21 cellular contexts compared by ENCODE assay signal in the genomic region with DNA sequence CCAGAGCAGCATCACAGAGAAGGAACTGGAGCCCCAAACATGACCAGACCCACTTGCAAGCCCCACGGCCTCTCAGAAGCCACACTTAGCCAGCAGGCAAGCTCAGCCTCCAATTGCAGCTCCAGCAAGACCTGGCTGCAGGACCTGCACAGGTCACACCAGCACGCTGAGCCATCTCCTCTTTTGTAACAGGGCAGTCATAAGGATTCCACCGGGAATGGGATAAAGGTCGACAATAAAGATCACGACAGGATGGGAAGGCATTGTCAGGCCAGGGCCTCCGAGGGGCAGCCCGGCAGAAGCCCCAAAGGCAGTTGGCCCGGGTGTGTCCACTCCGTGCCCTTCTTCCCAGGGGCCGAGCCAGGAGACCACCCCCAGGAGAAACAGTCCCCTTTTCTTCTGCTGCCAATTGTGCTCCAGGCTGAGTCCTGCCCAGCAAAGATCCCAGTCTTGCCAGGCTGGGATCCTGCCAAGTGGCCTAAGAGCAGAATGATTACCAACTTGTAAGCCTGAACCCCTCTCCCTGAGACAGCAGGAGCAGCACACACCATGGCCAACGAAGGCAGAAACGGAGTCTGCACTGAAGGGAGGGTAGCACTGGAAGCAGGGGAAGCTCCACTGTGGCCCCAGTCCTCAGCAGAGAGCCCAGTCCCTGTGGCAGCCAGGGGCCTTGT. TPM values are rescaled to one million over a fixed set of nuclear protein-coding genes. Genes with fewer than 3 reads are reported as not detected.
A peak's percentile ranks its signal among the peaks of the same experiment; 100 is the strongest.
DNase-seq lines count a peak whose midpoint lies in the region; ATAC-seq and TF ChIP-seq lines count a peak whose summit lies in the region.
"Had no signal": no experiment of that assay in that cellular context is flagged by ENCODE, and none has a peak within 500 bp of the region (broad histone marks: within the 10 kb centered on the region; RNA-seq: fewer than 3 reads in every experiment).

No MANE protein-coding gene starts in this region.

- H3K9me3 ChIP-seq in right cardiac atrium (ENCODE audit: control insufficient read depth, low read length), result no peaks in the 10 kb centered on the region
- no peaks in the 10 kb centered on the region for H3K9me3 ChIP-seq in lower lobe of right lung
- H3K9me3 ChIP-seq: psoas muscle had no signal

- in situ Hi-C loops in SK-MEL-5 (cut with HindIII; ENCODE audit: low pct_unique_long_range_greater_than_20kb, low sequenced_read_pairs), result no loop called here

- H3K4me1 ChIP-seq in right cardiac atrium (ENCODE audit: control insufficient read depth, insufficient read depth, low read length) (peaks cover 3% of the 10 kb centered on the region), lower lobe of right lung (no peaks in the 10 kb centered on the region)
- H3K4me1 ChIP-seq: neural progenitor cell had no signal

- H3K27me3 ChIP-seq in right cardiac atrium (ENCODE audit: control insufficient read depth, insufficient read depth), result no peaks in the 10 kb centered on the region
- no peaks in the 10 kb centered on the region for H3K27me3 ChIP-seq in lower lobe of right lung (ENCODE audit: low read depth)
- H3K27me3 ChIP-seq: brain microvascular endothelial cell, neural progenitor cell had no signal

- no peak for TF ChIP-seq CTCF in fibroblast of villous mesenchyme (IDR thresholded peaks at IDR 0.05; ENCODE audit: insufficient read depth, low read depth, low read length)
- no peak for TF ChIP-seq CTCF in lower lobe of right lung (IDR thresholded peaks at IDR 0.05)
- TF ChIP-seq CTCF in RWPE1 (conservative IDR thresholded peaks at IDR 0.05; ENCODE audit: low read depth), result no peak

- 88% methylated on average over 12 of the region's 12 CpGs for WGBS in right cardiac atrium

- ATAC-seq in right cardiac atrium, result no peak
- no peak for ATAC-seq in left cardiac atrium
- ATAC-seq in lower lobe of right lung, result no peak
- ATAC-seq: WTC11 had no signal

- DNase-seq in right cardiac atrium (peak in 2 of 3 donors; percentile 11 to 16), left cardiac atrium (no peak), SK-MEL-5 (ENCODE audit: low read depth, low spot score) (peak; percentile 19), fibroblast of villous mesenchyme (ENCODE audit: low read depth) (peak; percentile 38), AML-193 (lab: John Stamatoyannopoulos, UW) (no peak), lower lobe of right lung (no peak), activated gamma-delta T cell treated with Interleukin-2 at 50 U/mL for 16 hours (no peak), RWPE1 (ENCODE audit: low spot score) (no peak)
- DNase-seq: activated CD4-positive, alpha-beta memory T cell treated with anti-CD3 and anti-CD28 coated beads, Interleukin-2, amount 10 ng/mL, durations not matched to agents 7 days and 5 days; activated effector memory CD4-positive, alpha-beta T cell treated with Interleukin-2 at 50 U/mL for 16 hours; brain microvascular endothelial cell; effector CD8-positive, alpha-beta T cell; MM.1S; NCI-H1436; psoas muscle; stimulated activated naive CD4-positive, alpha-beta T cell had no signal

- POLR2A ChIA-PET in RWPE1 (lab: Yijun Ruan, JAX; ENCODE audit: low non-redundant PET), result no interaction called here

- H3K4me3 ChIP-seq in right cardiac atrium (ENCODE audit: low read length) (no peak overlapping the region), fibroblast of villous mesenchyme (ENCODE audit: low read depth, low read length) (no peak overlapping the region), lower lobe of right lung (no peak overlapping the region)
- H3K4me3 ChIP-seq: neural progenitor cell, psoas muscle, skin epidermis had no signal

- CTCF ChIA-PET in RWPE1 (lab: Yijun Ruan, JAX), result no interaction called here

- H3K27ac ChIP-seq in right cardiac atrium (ENCODE audit: low read length), result no peak overlapping the region
- H3K27ac ChIP-seq in lower lobe of right lung, result no peak overlapping the region
- no peak overlapping the region for H3K27ac ChIP-seq in RWPE1
- H3K27ac ChIP-seq: brain microvascular endothelial cell, C4-2B, HL-60, neural progenitor cell, psoas muscle had no signal

- H3K36me3 ChIP-seq in lower lobe of right lung, result peaks cover 37% of the 10 kb centered on the region
- H3K36me3 ChIP-seq: brain microvascular endothelial cell, neural progenitor cell had no signal

- intact Hi-C loops in right cardiac atrium (cut with DNase I) (no loop called here), left cardiac atrium (cut with DNase I) (no loop called here), lower lobe of right lung (cut with DNase I) (no loop called here)

RNA-seq across cellular contexts. Expression of a gene that starts 12.5 kb away (rescaled TPM):
- total RNA-seq in right cardiac atrium (10 to 100 TPM; 27.7 to 37.5 (median 34.9) TPM), left cardiac atrium (10 to 100 TPM; 40.3 to 51.7 TPM), fibroblast of villous mesenchyme (66.1 and 86.0 TPM in 2 replicates), lower lobe of right lung (94.0 TPM)
- polyA plus RNA-seq in right cardiac atrium, result 30.1 TPM
- 162 and 170 TPM in 2 replicates for total RNA-seq in SK-MEL-5 (2014; rRNA removed; shearing (Covaris generic))
- polyA plus RNA-seq in SK-MEL-5 (2015; cell fraction: cytosol; rRNA removed), result 303 and 326 TPM in 2 replicates
- 59.3 and 60.8 TPM in 2 replicates for polyA plus RNA-seq in SK-MEL-5 (2015; cell fraction: nucleus; rRNA removed)

Comparison
In these comparisons a context has a peak if more than half of its experiments do, and no peak if none do; other contexts are left out.
1. DNase-seq: peak in right cardiac atrium (2 of 3), SK-MEL-5 (single experiment) and fibroblast of villous mesenchyme (single experiment); none in left cardiac atrium (single experiment), AML-193 (0 of 2), lower lobe of right lung (single experiment), activated gamma-delta T cell treated with Interleukin-2 at 50 U/mL for 16 hours (single experiment) and RWPE1 (single experiment).